In the genomic region with DNA sequence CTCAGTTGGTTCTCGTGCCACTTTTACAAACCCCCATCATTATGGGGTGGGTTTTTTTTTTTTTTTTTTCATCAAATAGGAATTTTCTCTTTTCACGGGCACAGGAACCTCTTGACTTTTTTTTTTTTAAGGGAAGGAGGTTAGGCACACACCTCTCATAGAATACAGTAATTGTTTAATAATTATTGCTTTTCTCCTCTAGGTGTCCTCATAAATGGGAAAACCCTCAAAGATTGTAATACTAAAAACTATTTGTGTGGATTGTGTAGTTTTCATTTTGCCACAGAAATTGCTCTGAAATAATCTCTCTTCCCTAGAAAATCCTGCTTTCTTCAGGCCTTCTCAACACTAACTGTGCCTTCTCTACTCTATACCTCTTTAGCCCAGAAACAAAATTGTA, we compare ENCODE assay signal across 33 cellular contexts.
DNase-seq lines count a peak whose midpoint lies in the region; ATAC-seq and TF ChIP-seq lines count a peak whose summit lies in the region.
"Had no signal": no experiment of that assay in that cellular context is flagged by ENCODE, and none has a peak within 500 bp of the region (broad histone marks: within the 10 kb centered on the region; RNA-seq: fewer than 3 reads in every experiment).

No MANE protein-coding gene starts in this region.

- H3K9me3 ChIP-seq in HCT116 (ENCODE audit: control insufficient read depth in 1 of 2, insufficient read depth in 1 of 2, low read depth in 1 of 2, low read length in 2 of 2) (no peaks in the 10 kb centered on the region), PC-3 (ENCODE audit: low read length) (no peaks in the 10 kb centered on the region), subcutaneous abdominal adipose tissue (ENCODE audit: control insufficient read depth in 5 of 5, low read length in 5 of 5) (no peaks in the 10 kb centered on the region)
- H3K9me3 ChIP-seq: psoas muscle had no signal

- H3K27ac ChIP-seq in HCT116 (ENCODE audit: low read depth, low read length) (no peak overlapping the region), PC-3 (ENCODE audit: low read length) (peak overlapping the region; percentile 99), subcutaneous abdominal adipose tissue (ENCODE audit: low read depth, low read length) (peak overlapping the region; percentile 71)
- H3K27ac ChIP-seq: cardiac muscle cell, psoas muscle had no signal

- H3K9ac ChIP-seq in HCT116 (ENCODE audit: low read length): no peak overlapping the region
- peak overlapping the region; percentile 82 for H3K9ac ChIP-seq in PC-3 (ENCODE audit: low read length)
- H3K9ac ChIP-seq in subcutaneous abdominal adipose tissue (ENCODE audit: low read length in 5 of 5): no peak overlapping the region

- H3K4me2 ChIP-seq in HCT116 (ENCODE audit: low read length): peak overlapping the region; percentile 15; the same call in 1 of the 2 replicates
- H3K4me2 ChIP-seq in PC-3 (ENCODE audit: low read length): peak overlapping the region; percentile 45

- no peaks in the 10 kb centered on the region for H3K9me3 Mint-ChIP-seq in activated CD4-positive, alpha-beta memory T cell treated with anti-CD3 and anti-CD28 coated beads for 36 hours
- H3K9me3 Mint-ChIP-seq: activated naive CD8-positive, alpha-beta T cell treated with anti-CD3 and anti-CD28 coated beads for 36 hours; activated T-cell treated with anti-CD3 and anti-CD28 coated beads, Interleukin-2, amount 50 U/mL, for 4 hours; CD4-positive, alpha-beta memory T cell; effector memory CD8-positive, alpha-beta T cell; natural killer cell treated with Interleukin-12 subunit alpha and Interleukin-12 subunit beta and Interleukin-15 and Interleukin-18, amount 100 ng/mL, for 72 hours; stimulated activated memory B cell treated with anti-CD40 and anti-IgM and Interleukin-4, amounts not matched to agents 10 μg/mL and 1 μg/mL and 100 μg/mL, for 72 hours; T-helper 1 cell treated with Interleukin-12 subunit alpha and Interleukin-12 subunit beta and Interleukin-4 antibody, amounts not matched to agents 30 μg/mL and 1 μg/mL, for 36 hours; type B pancreatic cell had no signal

- H3K4me3 ChIP-seq in HCT116 (replicated peaks in 1 of 2; ENCODE audit: low read depth in 1 of 2, low read length in 2 of 2) (no peak overlapping the region), PC-3 (ENCODE audit: low read length) (no peak overlapping the region), epithelial cell of proximal tubule (ENCODE audit: low read depth, low read length) (no peak overlapping the region), subcutaneous abdominal adipose tissue (ENCODE audit: low read depth in 1 of 5, low read length in 5 of 5) (no peak overlapping the region)
- H3K4me3 ChIP-seq: cardiac muscle cell, psoas muscle had no signal

- H3K9me2 ChIP-seq in HCT116 (ENCODE audit: insufficient read depth) (no peaks in the 10 kb centered on the region), PC-3 (replicated peaks; ENCODE audit: low read length) (0 out of 2 replicates have a peak, but pooled peaks cover 4% of the 10 kb centered on the region)

- H3K79me2 ChIP-seq in HCT116 (ENCODE audit: insufficient read depth, low read length) (no peaks in the 10 kb centered on the region), PC-3 (ENCODE audit: low read length) (no peaks in the 10 kb centered on the region)

- no peak overlapping the region for H3K4me3 Mint-ChIP-seq in activated CD4-positive, alpha-beta memory T cell treated with anti-CD3 and anti-CD28 coated beads for 36 hours
- H3K4me3 Mint-ChIP-seq: activated CD8-positive, alpha-beta memory T cell treated with anti-CD3 and anti-CD28 coated beads, Interleukin-2, amount 10 ng/mL, durations not matched to agents 7 days and 5 days; activated naive CD8-positive, alpha-beta T cell treated with anti-CD3 and anti-CD28 coated beads for 36 hours; activated T-cell treated with anti-CD3 and anti-CD28 coated beads, Interleukin-2, amount 50 U/mL, for 4 hours; CD4-positive, alpha-beta memory T cell; effector memory CD8-positive, alpha-beta T cell; natural killer cell treated with Interleukin-12 subunit alpha and Interleukin-12 subunit beta and Interleukin-15 and Interleukin-18, amount 100 ng/mL, for 72 hours; stimulated activated memory B cell treated with anti-CD40 and anti-IgM and Interleukin-4, amounts not matched to agents 10 μg/mL and 1 μg/mL and 100 μg/mL, for 72 hours; T-helper 1 cell treated with Interleukin-12 subunit alpha and Interleukin-12 subunit beta and Interleukin-4 antibody, amounts not matched to agents 30 μg/mL and 1 μg/mL, for 36 hours; type B pancreatic cell had no signal

- H3K4me1 ChIP-seq in HCT116 (ENCODE audit: control insufficient read depth in 1 of 2, insufficient read depth in 2 of 2, low read length in 2 of 2): peaks cover 8 to 37% of the 10 kb centered on the region in 2 experiments
- peaks cover 29% of the 10 kb centered on the region for H3K4me1 ChIP-seq in PC-3 (ENCODE audit: insufficient read depth, low read length)
- peaks cover 0 to 10% (median 7%) of the 10 kb centered on the region in 5 donors for H3K4me1 ChIP-seq in subcutaneous abdominal adipose tissue (ENCODE audit: control insufficient read depth in 5 of 5, insufficient read depth in 5 of 5, low read length in 5 of 5)
- H3K4me1 ChIP-seq: psoas muscle had no signal

- no peak overlapping the region for H3K27ac Mint-ChIP-seq in activated CD4-positive, alpha-beta memory T cell treated with anti-CD3 and anti-CD28 coated beads for 36 hours
- H3K27ac Mint-ChIP-seq: activated CD8-positive, alpha-beta memory T cell treated with anti-CD3 and anti-CD28 coated beads, Interleukin-2, amount 10 ng/mL, durations not matched to agents 7 days and 5 days; activated naive CD8-positive, alpha-beta T cell treated with anti-CD3 and anti-CD28 coated beads for 36 hours; CD4-positive, alpha-beta memory T cell; effector memory CD8-positive, alpha-beta T cell; natural killer cell treated with Interleukin-12 subunit alpha and Interleukin-12 subunit beta and Interleukin-15 and Interleukin-18, amount 100 ng/mL, for 72 hours; stimulated activated memory B cell treated with anti-CD40 and anti-IgM and Interleukin-4, amounts not matched to agents 10 μg/mL and 1 μg/mL and 100 μg/mL, for 72 hours; T-helper 1 cell treated with Interleukin-12 subunit alpha and Interleukin-12 subunit beta and Interleukin-4 antibody, amounts not matched to agents 30 μg/mL and 1 μg/mL, for 36 hours; type B pancreatic cell had no signal

- no TSS peak for BruUV-seq in HCT116 (replicated peaks; lab: Mats Ljungman, UMichigan)
- no TSS peak for BruUV-seq in PC-3 (replicated peaks; lab: Mats Ljungman, UMichigan)

- TF ChIP-seq CTCF in HCT116 (IDR thresholded peaks at IDR 0.05 in 2 of 3, conservative IDR thresholded peaks at IDR 0.05 in 1 of 3; ENCODE audit: borderline replicate concordance in 1 of 3, insufficient read depth in 1 of 3, low read depth in 2 of 3, low read length in 2 of 3) (peak in 2 of 3 experiments; percentile 4 to 33; a peak in 2 of 6 replicates), PC-3 (conservative IDR thresholded peaks at IDR 0.05; ENCODE audit: low read depth, low read length) (peak; percentile 57; the same call in 1 of the 2 replicates), epithelial cell of proximal tubule (conservative IDR thresholded peaks at IDR 0.05; ENCODE audit: low read depth, low read length) (peak; percentile 27)

- CTCF ChIA-PET in HCT116 (lab: Charles Lee): no interaction called here
- CTCF ChIA-PET in PC-3 (lab: Charles Lee): no interaction called here
- CTCF ChIA-PET in activated CD4-positive, alpha-beta memory T cell treated with anti-CD3 and anti-CD28 coated beads for 36 hours (lab: Charles Lee): no interaction called here

- RAD21 ChIA-PET in HCT116 (lab: Charles Lee; ENCODE audit: low non-redundant PET in 1 of 2, low total read pairs in 2 of 2, uncharacterized antibody in 2 of 2, unreplicated experiment in 2 of 2): no interaction called here

- H3K36me3 ChIP-seq in HCT116 (ENCODE audit: control insufficient read depth in 1 of 2, insufficient read depth in 2 of 2, low read length in 2 of 2) (0 out of 4 replicates have a peak, but pooled peaks cover 0 to 2% of the 10 kb centered on the region in 2 experiments), PC-3 (ENCODE audit: low read depth, low read length) (peaks cover 2% of the 10 kb centered on the region; the same call in 1 of the 2 replicates), subcutaneous abdominal adipose tissue (ENCODE audit: control insufficient read depth in 5 of 5, insufficient read depth in 5 of 5, low read length in 5 of 5) (no peaks in the 10 kb centered on the region)
- H3K36me3 ChIP-seq: cardiac muscle cell had no signal

- H3F3A ChIP-seq in PC-3 (ENCODE audit: low read length, unreplicated experiment): peaks cover 3% of the 10 kb centered on the region

- intact Hi-C loops in HCT116 (cut with micrococcal nuclease): no loop called here
- intact Hi-C loops in PC-3 (cut with micrococcal nuclease): no loop called here
- intact Hi-C loops in activated CD4-positive, alpha-beta memory T cell treated with anti-CD3 and anti-CD28 coated beads for 36 hours (cut with micrococcal nuclease): no loop called here
- intact Hi-C loops in left ventricle myocardium superior (cut with micrococcal nuclease): no loop called here

- peaks cover 6% of the 10 kb centered on the region for H3K27me3 Mint-ChIP-seq in activated CD4-positive, alpha-beta memory T cell treated with anti-CD3 and anti-CD28 coated beads for 36 hours
- H3K27me3 Mint-ChIP-seq: activated naive CD8-positive, alpha-beta T cell treated with anti-CD3 and anti-CD28 coated beads for 36 hours; stimulated activated memory B cell treated with anti-CD40 and anti-IgM and Interleukin-4, amounts not matched to agents 10 μg/mL and 1 μg/mL and 100 μg/mL, for 72 hours had no signal

- H3K4me1 Mint-ChIP-seq in activated CD4-positive, alpha-beta memory T cell treated with anti-CD3 and anti-CD28 coated beads for 36 hours (ENCODE audit: low read depth): no peaks in the 10 kb centered on the region
- H3K4me1 Mint-ChIP-seq: activated CD8-positive, alpha-beta memory T cell treated with anti-CD3 and anti-CD28 coated beads, Interleukin-2, amount 10 ng/mL, durations not matched to agents 7 days and 5 days; activated naive CD8-positive, alpha-beta T cell treated with anti-CD3 and anti-CD28 coated beads for 36 hours; CD4-positive, alpha-beta memory T cell; stimulated activated memory B cell treated with anti-CD40 and anti-IgM and Interleukin-4, amounts not matched to agents 10 μg/mL and 1 μg/mL and 100 μg/mL, for 72 hours had no signal

- no peaks in the 10 kb centered on the region for H3K36me3 Mint-ChIP-seq in activated CD4-positive, alpha-beta memory T cell treated with anti-CD3 and anti-CD28 coated beads for 36 hours
- H3K36me3 Mint-ChIP-seq: activated CD8-positive, alpha-beta memory T cell treated with anti-CD3 and anti-CD28 coated beads, Interleukin-2, amount 10 ng/mL, durations not matched to agents 7 days and 5 days; activated naive CD8-positive, alpha-beta T cell treated with anti-CD3 and anti-CD28 coated beads for 36 hours; CD4-positive, alpha-beta memory T cell; natural killer cell treated with Interleukin-12 subunit alpha and Interleukin-12 subunit beta and Interleukin-15 and Interleukin-18, amount 100 ng/mL, for 72 hours; stimulated activated memory B cell treated with anti-CD40 and anti-IgM and Interleukin-4, amounts not matched to agents 10 μg/mL and 1 μg/mL and 100 μg/mL, for 72 hours; type B pancreatic cell had no signal

- no peak for TF ChIP-seq POLR2A in HCT116 (IDR thresholded peaks at IDR 0.05; ENCODE audit: borderline replicate concordance, extremely low read depth, insufficient read depth, insufficient read length)

- H2AFZ ChIP-seq in HCT116 (ENCODE audit: low read depth, low read length, poor library complexity, severe bottlenecking) (no peak overlapping the region), PC-3 (ENCODE audit: low read length) (peak overlapping the region; percentile 24; the same call in 1 of the 2 replicates)

- TF ChIP-seq RAD21 in HCT116 (IDR thresholded peaks at IDR 0.05; ENCODE audit: low read depth): 0 out of 2 replicates have a peak, but pooled peaks have one; percentile 9

- POLR2A ChIA-PET in HCT116 (lab: Charles Lee) (no interaction called here), PC-3 (lab: Charles Lee; ENCODE audit: unreplicated experiment) (interaction anchor here (0.7 kb wide), 1 partner anchor 147 kb away, joined by 4 read pairs; no protein-coding TSS in a partner anchor)
- POLR2A ChIA-PET in activated CD4-positive, alpha-beta memory T cell treated with anti-CD3 and anti-CD28 coated beads for 36 hours (lab: Charles Lee): no interaction called here

- H4K20me1 ChIP-seq in HCT116 (ENCODE audit: insufficient read depth) (no peaks in the 10 kb centered on the region), PC-3 (ENCODE audit: low read length) (no peaks in the 10 kb centered on the region)

- ATAC-seq in HCT116: no peak
- no peak for ATAC-seq in PC-3
- ATAC-seq in HG03460 (IDR thresholded peaks at IDR 0.05; ENCODE audit: unreplicated experiment): no peak
- ATAC-seq in left ventricle myocardium superior: no peak
- ATAC-seq: activated CD8-positive, alpha-beta memory T cell treated with anti-CD3 and anti-CD28 coated beads, Interleukin-2, amount 10 ng/mL, durations not matched to agents 7 days and 5 days; effector memory CD8-positive, alpha-beta T cell; left colon; natural killer cell treated with Interleukin-12 subunit alpha and Interleukin-12 subunit beta and Interleukin-15 and Interleukin-18, amount 100 ng/mL, for 72 hours; psoas muscle; SK-N-SH treated with all-trans-retinoic acid at 6 μM for 48 hours; stimulated activated memory B cell treated with anti-CD40 and anti-IgM and Interleukin-4, amounts not matched to agents 10 μg/mL and 1 μg/mL and 100 μg/mL, for 72 hours had no signal

- H3K27me3 ChIP-seq in HCT116 (ENCODE audit: insufficient read depth, low read length) (no peaks in the 10 kb centered on the region), PC-3 (ENCODE audit: low read length) (no peaks in the 10 kb centered on the region), subcutaneous abdominal adipose tissue (ENCODE audit: control insufficient read depth in 5 of 5, insufficient read depth in 4 of 5, low read length in 5 of 5) (no peaks in the 10 kb centered on the region)
- H3K27me3 ChIP-seq: cardiac muscle cell had no signal

- no peak for DNase-seq in HCT116 (ENCODE audit: low read depth, low spot score)
- DNase-seq in PC-3: no peak
- no peak for DNase-seq in epithelial cell of proximal tubule (ENCODE audit: low read depth)
- no peak for DNase-seq in activated CD4-positive, alpha-beta memory T cell treated with anti-CD3 and anti-CD28 coated beads for 36 hours
- DNase-seq in left ventricle myocardium superior: no peak
- DNase-seq: activated CD4-positive, alpha-beta T cell treated with anti-CD3 and anti-CD28 coated beads, Interleukin-2, amount 50 U/mL, for 1 hour; activated CD4-positive, CD25-positive, alpha-beta regulatory T cell; activated CD8-positive, alpha-beta memory T cell treated with anti-CD3 and anti-CD28 coated beads, Interleukin-2, amount 10 ng/mL, durations not matched to agents 7 days and 5 days; activated gamma-delta T cell; activated naive CD8-positive, alpha-beta T cell treated with anti-CD3 and anti-CD28 coated beads for 36 hours; activated T-cell treated with anti-CD3 and anti-CD28 coated beads, Interleukin-2, amount 50 U/mL, for 4 hours; anterior cingulate cortex; CD4-positive, alpha-beta memory T cell; cortex of kidney; effector memory CD8-positive, alpha-beta T cell; GOT3; hypothalamus; Karpas-422; left colon; NCI-H1092 treated with DMSO at 0.1 percent for 48 hours; NCI-H187 treated with DMSO at 0.1 percent for 48 hours; NCI-H2171; psoas muscle; Right ventricle myocardium superior; substantia nigra had no signal
